In genomic region chr10:93288679-93289634, GRCh38 we compare ENCODE assay signal across 8 cellular contexts.
A peak's percentile ranks its signal among the peaks of the same experiment; 100 is the strongest.
DNase-seq lines count a peak whose midpoint lies in the region; ATAC-seq and TF ChIP-seq lines count a peak whose summit lies in the region.

No MANE protein-coding gene starts in this region.

- H3F3A ChIP-seq in GM23338 (replicated peaks; ENCODE audit: low read depth): peaks cover 4% of the 10 kb centered on the region
- H3F3A ChIP-seq in neural progenitor cell (ENCODE audit: low read depth): peaks cover 6% of the 10 kb centered on the region

- no peak for TF ChIP-seq POLR2A in thyroid gland (IDR thresholded peaks at IDR 0.05)

- TF ChIP-seq CTCF in BE2C (IDR thresholded peaks at IDR 0.05; ENCODE audit: low read depth, low read length) (peak; percentile 78), GM23338 (conservative IDR thresholded peaks at IDR 0.05; ENCODE audit: low read depth in 2 of 2) (peak; percentile 81 to 95), neural progenitor cell (IDR thresholded peaks at IDR 0.05) (peak; percentile 90), thyroid gland (IDR thresholded peaks at IDR 0.05) (peak; percentile 47 to 94 (median 82))

- H3K4me3 ChIP-seq in BE2C (ENCODE audit: low read depth, low read length) (no peak overlapping the region), GM23338 (no peak overlapping the region), neural progenitor cell (no peak overlapping the region), thyroid gland (replicated peaks in 1 of 3) (no peak overlapping the region)

- H3K9me3 ChIP-seq in BE2C: no peaks in the 10 kb centered on the region
- H3K9me3 ChIP-seq in neural progenitor cell (ENCODE audit: low read depth): no peaks in the 10 kb centered on the region
- H3K9me3 ChIP-seq in thyroid gland: no peaks in the 10 kb centered on the region

- H2AFZ ChIP-seq in GM23338 (no peak overlapping the region), neural progenitor cell (replicated peaks) (no peak overlapping the region)

- H4K20me1 ChIP-seq in GM23338 (replicated peaks; ENCODE audit: insufficient read depth): no peaks in the 10 kb centered on the region
- no peaks in the 10 kb centered on the region for H4K20me1 ChIP-seq in neural progenitor cell (ENCODE audit: low read depth)

- WGBS in thyroid gland, 2 donors: 54% methylated on average over 20 of the region's 20 CpGs

- no peaks in the 10 kb centered on the region for H3K9me2 ChIP-seq in GM23338 (ENCODE audit: insufficient read depth)

- peak; percentile 50 for DNase-seq in BE2C
- DNase-seq in GM23338 (ENCODE audit: low spot score): peak; percentile 96
- DNase-seq in NOMO-1 treated with dmso at 0.1 percent for 144 hours (lab: John Stamatoyannopoulos, UW; ENCODE audit: unreplicated experiment): peak; percentile 18
- DNase-seq in activated T-cell treated with anti-CD3 and anti-CD28 coated beads, Interleukin-2, amount 50 U/mL, for 24 hours: peak; percentile 61
- peak; percentile 88 for DNase-seq in fibroblast of peridontal ligament (ENCODE audit: extremely low read depth)
- DNase-seq in neural progenitor cell (ENCODE audit: low spot score): peak; percentile 90
- peak; percentile 81 to 88 for DNase-seq in thyroid gland

- intact Hi-C loops in thyroid gland (cut with DNase I): loop anchor here (5.0 kb wide), 1 partner anchor 172 kb away; no protein-coding TSS in a partner anchor

- H3K4me2 ChIP-seq in GM23338 (no peak overlapping the region; the same call in 1 of the 2 replicates), neural progenitor cell (no peak overlapping the region)

- H3K9me3 Mint-ChIP-seq in GM23338 (no peaks in the 10 kb centered on the region; the same call in 2 of the 3 replicates), neural progenitor cell (no peaks in the 10 kb centered on the region)
- H3K9me3 Mint-ChIP-seq in activated T-cell treated with anti-CD3 and anti-CD28 coated beads, Interleukin-2, amount 50 U/mL, for 24 hours: no peaks in the 10 kb centered on the region

- H3K27me3 Mint-ChIP-seq in GM23338 (ENCODE audit: insufficient read depth, low read depth, poor library complexity): peaks cover 6% of the 10 kb centered on the region
- H3K27me3 Mint-ChIP-seq in activated T-cell treated with anti-CD3 and anti-CD28 coated beads, Interleukin-2, amount 50 U/mL, for 24 hours: no peaks in the 10 kb centered on the region
- peaks cover 7% of the 10 kb centered on the region for H3K27me3 Mint-ChIP-seq in neural progenitor cell (ENCODE audit: insufficient read depth, low read depth)

- H3K4me1 Mint-ChIP-seq in GM23338 (peaks cover 34% of the 10 kb centered on the region), neural progenitor cell (peaks cover 4% of the 10 kb centered on the region)
- no peaks in the 10 kb centered on the region for H3K4me1 Mint-ChIP-seq in activated T-cell treated with anti-CD3 and anti-CD28 coated beads, Interleukin-2, amount 50 U/mL, for 24 hours (ENCODE audit: low read depth)

- H3K27ac ChIP-seq in GM23338 (ENCODE audit: low read depth) (peak overlapping the region; percentile 97), neural progenitor cell (no peak overlapping the region), thyroid gland (peak overlapping the region in 1 of 3 donors; percentile 11)

- H3K79me2 ChIP-seq in GM23338 (replicated peaks; ENCODE audit: insufficient read depth) (no peaks in the 10 kb centered on the region), neural progenitor cell (ENCODE audit: low read depth) (no peaks in the 10 kb centered on the region)

- no peaks in the 10 kb centered on the region for H3K27me3 ChIP-seq in BE2C
- H3K27me3 ChIP-seq in GM23338 (ENCODE audit: insufficient read depth): no peaks in the 10 kb centered on the region
- no peaks in the 10 kb centered on the region for H3K27me3 ChIP-seq in neural progenitor cell
- no peaks in the 10 kb centered on the region for H3K27me3 ChIP-seq in thyroid gland

- no peaks in the 10 kb centered on the region for H3K36me3 ChIP-seq in BE2C
- no peaks in the 10 kb centered on the region for H3K36me3 ChIP-seq in GM23338 (ENCODE audit: insufficient read depth)
- no peaks in the 10 kb centered on the region for H3K36me3 ChIP-seq in neural progenitor cell
- no peaks in the 10 kb centered on the region for H3K36me3 ChIP-seq in thyroid gland

- no peaks in the 10 kb centered on the region for H3K4me1 ChIP-seq in BE2C
- H3K4me1 ChIP-seq in GM23338 (ENCODE audit: insufficient read depth): peaks cover 13% of the 10 kb centered on the region
- no peaks in the 10 kb centered on the region for H3K4me1 ChIP-seq in neural progenitor cell
- H3K4me1 ChIP-seq in thyroid gland: peaks cover 6 to 19% of the 10 kb centered on the region in 2 donors

- ATAC-seq in GM23338 (peak; percentile 93), GM21528 (IDR thresholded peaks at IDR 0.05; ENCODE audit: low FRiP score, unreplicated experiment) (no peak)

- H3K9ac ChIP-seq in neural progenitor cell: no peak overlapping the region

- H3K27ac Mint-ChIP-seq in GM23338: peak overlapping the region; percentile 87
- H3K27ac Mint-ChIP-seq in activated T-cell treated with anti-CD3 and anti-CD28 coated beads, Interleukin-2, amount 50 U/mL, for 24 hours: no peak overlapping the region
- H3K27ac Mint-ChIP-seq in neural progenitor cell: no peak overlapping the region

- no peak overlapping the region for H3K4me3 Mint-ChIP-seq in GM23338
- no peak overlapping the region for H3K4me3 Mint-ChIP-seq in activated T-cell treated with anti-CD3 and anti-CD28 coated beads, Interleukin-2, amount 50 U/mL, for 24 hours
- peak overlapping the region; percentile 3 for H3K4me3 Mint-ChIP-seq in neural progenitor cell

- H3K36me3 Mint-ChIP-seq in GM23338 (ENCODE audit: low read depth) (peaks cover 11% of the 10 kb centered on the region), neural progenitor cell (no peaks in the 10 kb centered on the region)
- H3K36me3 Mint-ChIP-seq in activated T-cell treated with anti-CD3 and anti-CD28 coated beads, Interleukin-2, amount 50 U/mL, for 24 hours (ENCODE audit: low read depth): no peaks in the 10 kb centered on the region

TF ChIP-seq in GM23338, 12 proteins besides CTCF, POLR2A, EP300 and RAD21 (continues in another document):
- TF ChIP-seq REST (IDR thresholded peaks at IDR 0.05; ENCODE audit: unreplicated experiment) (no peak), JUNB (IDR thresholded peaks at IDR 0.05; ENCODE audit: unreplicated experiment) (no peak), EZH2 (IDR thresholded peaks at IDR 0.05; ENCODE audit: low read depth, unreplicated experiment) (no peak), EZH2phosphoT487 (IDR thresholded peaks at IDR 0.05; ENCODE audit: unreplicated experiment) (no peak), POLR2AphosphoS5 (IDR thresholded peaks at IDR 0.05; ENCODE audit: low read depth) (no peak), ETS1 (IDR thresholded peaks at IDR 0.05) (no peak)

Comparison
In these comparisons a context has a peak if more than half of its experiments do, and no peak if none do; other contexts are left out.
1. DNase-seq: peak in every context shown above with its lines; median percentile 96 in GM23338; 90 in neural progenitor cell; 88 in fibroblast of peridontal ligament; 84 in thyroid gland; 61 in activated T-cell treated with anti-CD3 and anti-CD28 coated beads, Interleukin-2, amount 50 U/mL, for 24 hours; 50 in BE2C; 18 in NOMO-1 treated with dmso at 0.1 percent for 144 hours.